In genomic region chr16:28208131-28208530, GRCh38 we compare ENCODE assay signal across 14 cellular contexts. TPM values are rescaled to one million over a fixed set of nuclear protein-coding genes. Genes with fewer than 3 reads are reported as not detected.
DNase-seq lines count a peak whose midpoint lies in the region; ATAC-seq and TF ChIP-seq lines count a peak whose summit lies in the region.
"Had no signal": no experiment of that assay in that cellular context is flagged by ENCODE, and none has a peak within 500 bp of the region (broad histone marks: within the 10 kb centered on the region; RNA-seq: fewer than 3 reads in every experiment).

No MANE protein-coding gene starts in this region.

- peaks cover 22% of the 10 kb centered on the region; the same call in 1 of the 2 replicates for H4K20me1 ChIP-seq in DOHH2 (ENCODE audit: control insufficient read depth, insufficient read depth, low read depth, low read length)

- H3K4me3 ChIP-seq in DOHH2 (ENCODE audit: low read length) = no peak overlapping the region
- no peak overlapping the region for H3K4me3 ChIP-seq in heart right ventricle

- no peak for DNase-seq in activated CD4-positive, alpha-beta T cell treated with anti-CD3 and anti-CD28 coated beads for 36 hours
- no peak for DNase-seq in activated CD4-positive, alpha-beta T cell treated with anti-CD3 and anti-CD28 coated beads for 48 hours
- no peak for DNase-seq in activated T-helper 1 cell treated with anti-CD3 and anti-CD28 coated beads, Interleukin-12 subunit alpha, Interleukin-12 subunit beta, Interleukin-2, Interleukin-4 antibody, amounts not matched to agents 30 ng/mL and 10 ng/mL and 1 ng/mL, durations not matched to agents 14 hours and 24 hours and 36 hours (ENCODE audit: low spot score)
- DNase-seq in naive thymus-derived CD8-positive, alpha-beta T cell = no peak
- DNase-seq in heart right ventricle = no peak
- DNase-seq: amniotic stem cell; EL; NCI-H1048; NCI-H82; stimulated activated naive CD4-positive, alpha-beta T cell had no signal

- POLR2A ChIA-PET in activated CD4-positive, alpha-beta T cell treated with anti-CD3 and anti-CD28 coated beads for 36 hours (lab: Charles Lee) = interaction anchor here (1.0 to 5.0 kb wide), 2 partner anchors 15 to 61 kb away, joined by 3 to 36 read pairs; no protein-coding TSS in a partner anchor
- POLR2A ChIA-PET in naive thymus-derived CD8-positive, alpha-beta T cell (lab: Charles Lee) = interaction anchor here (1.0 to 8.6 kb wide), 7 partner anchors 10 to 69 kb away, joined by 3 to 133 read pairs (median 32); no protein-coding TSS in a partner anchor

- TF ChIP-seq CTCF in DOHH2 (IDR thresholded peaks at IDR 0.05; ENCODE audit: low read depth, low read length, poor library complexity, severe bottlenecking) = no peak
- TF ChIP-seq CTCF in heart right ventricle (IDR thresholded peaks at IDR 0.05) = no peak

- H3K79me2 ChIP-seq in DOHH2 (ENCODE audit: control insufficient read depth, low read length) = peaks cover 85% of the 10 kb centered on the region

- peaks cover 38% of the 10 kb centered on the region for H3K36me3 Mint-ChIP-seq in activated CD4-positive, alpha-beta T cell treated with anti-CD3 and anti-CD28 coated beads for 36 hours (ENCODE audit: low read depth)
- peaks cover 23% of the 10 kb centered on the region for H3K36me3 Mint-ChIP-seq in activated T-helper 1 cell treated with anti-CD3 and anti-CD28 coated beads, Interleukin-12 subunit alpha, Interleukin-12 subunit beta, Interleukin-2, Interleukin-4 antibody, amounts not matched to agents 30 ng/mL and 10 ng/mL and 1 ng/mL, durations not matched to agents 14 hours and 24 hours and 36 hours (ENCODE audit: low read depth)
- peaks cover 5 to 27% (median 8%) of the 10 kb centered on the region in 3 donors for H3K36me3 Mint-ChIP-seq in naive thymus-derived CD8-positive, alpha-beta T cell

- WGBS in heart right ventricle, 2 donors = 98 to 100% methylated on average over 4 of the region's 4 CpGs

- H3K27me3 ChIP-seq in DOHH2 (ENCODE audit: control insufficient read depth, low read length) (no peaks in the 10 kb centered on the region), heart right ventricle (no peaks in the 10 kb centered on the region)

- H3K9me2 ChIP-seq in DOHH2 (replicated peaks; ENCODE audit: control insufficient read depth, low read length) = no peaks in the 10 kb centered on the region

- H3K9me3 Mint-ChIP-seq in activated CD4-positive, alpha-beta T cell treated with anti-CD3 and anti-CD28 coated beads for 36 hours (ENCODE audit: low read depth) = peaks cover 2% of the 10 kb centered on the region
- no peaks in the 10 kb centered on the region for H3K9me3 Mint-ChIP-seq in activated T-helper 1 cell treated with anti-CD3 and anti-CD28 coated beads, Interleukin-12 subunit alpha, Interleukin-12 subunit beta, Interleukin-2, Interleukin-4 antibody, amounts not matched to agents 30 ng/mL and 10 ng/mL and 1 ng/mL, durations not matched to agents 14 hours and 24 hours and 36 hours
- H3K9me3 Mint-ChIP-seq in naive thymus-derived CD8-positive, alpha-beta T cell = peaks cover 0 to 9% (median 1%) of the 10 kb centered on the region in 9 donors

- peak overlapping the region; percentile 93; the same call in 1 of the 2 replicates for H3K4me2 ChIP-seq in DOHH2 (ENCODE audit: low read length)

- peaks cover 34% of the 10 kb centered on the region for H3K4me1 Mint-ChIP-seq in activated CD4-positive, alpha-beta T cell treated with anti-CD3 and anti-CD28 coated beads for 36 hours
- H3K4me1 Mint-ChIP-seq in activated T-helper 1 cell treated with anti-CD3 and anti-CD28 coated beads, Interleukin-12 subunit alpha, Interleukin-12 subunit beta, Interleukin-2, Interleukin-4 antibody, amounts not matched to agents 30 ng/mL and 10 ng/mL and 1 ng/mL, durations not matched to agents 14 hours and 24 hours and 36 hours (ENCODE audit: low read depth) = peaks cover 36% of the 10 kb centered on the region
- peaks cover 17 to 49% (median 45%) of the 10 kb centered on the region in 4 donors for H3K4me1 Mint-ChIP-seq in naive thymus-derived CD8-positive, alpha-beta T cell

- no peak for ATAC-seq in activated CD4-positive, alpha-beta T cell treated with anti-CD3 and anti-CD28 coated beads for 36 hours
- no peak for ATAC-seq in naive thymus-derived CD8-positive, alpha-beta T cell
- ATAC-seq in GM21390 (IDR thresholded peaks at IDR 0.05; ENCODE audit: unreplicated experiment) (no peak), heart right ventricle (no peak), GM18867 (IDR thresholded peaks at IDR 0.05; ENCODE audit: unreplicated experiment) (no peak)
- ATAC-seq: left lobe of liver had no signal

- CTCF ChIA-PET in activated CD4-positive, alpha-beta T cell treated with anti-CD3 and anti-CD28 coated beads for 36 hours (lab: Charles Lee) = interaction anchor here (0.8 to 1.6 kb wide), 4 partner anchors 17 to 58 kb away, joined by 3 to 6 read pairs (median 3); no protein-coding TSS in a partner anchor

- H3K4me1 ChIP-seq in DOHH2 (ENCODE audit: control insufficient read depth, low read length) (peaks cover 47% of the 10 kb centered on the region), heart right ventricle (peaks cover 3 to 79% (median 29%) of the 10 kb centered on the region in 9 donors)

- intact Hi-C loops in activated CD4-positive, alpha-beta T cell treated with anti-CD3 and anti-CD28 coated beads for 36 hours (cut with DNase I, micrococcal nuclease) = no loop called here
- intact Hi-C loops in activated T-helper 1 cell treated with anti-CD3 and anti-CD28 coated beads, Interleukin-12 subunit alpha, Interleukin-12 subunit beta, Interleukin-2, Interleukin-4 antibody, amounts not matched to agents 30 ng/mL and 10 ng/mL and 1 ng/mL, durations not matched to agents 14 hours and 24 hours and 36 hours (cut with micrococcal nuclease) = no loop called here
- intact Hi-C loops in heart right ventricle (cut with DNase I) = no loop called here

- H3K27ac Mint-ChIP-seq in activated CD4-positive, alpha-beta T cell treated with anti-CD3 and anti-CD28 coated beads for 36 hours = peak overlapping the region; percentile 33
- peak overlapping the region; percentile 61 for H3K27ac Mint-ChIP-seq in activated T-helper 1 cell treated with anti-CD3 and anti-CD28 coated beads, Interleukin-12 subunit alpha, Interleukin-12 subunit beta, Interleukin-2, Interleukin-4 antibody, amounts not matched to agents 30 ng/mL and 10 ng/mL and 1 ng/mL, durations not matched to agents 14 hours and 24 hours and 36 hours
- H3K27ac Mint-ChIP-seq in naive thymus-derived CD8-positive, alpha-beta T cell = peak overlapping the region in 7 of 10 donors; percentile 26 to 91 (median 72)

- H3K27ac ChIP-seq in DOHH2 (ENCODE audit: low read depth, low read length) (no peak overlapping the region), heart right ventricle (peak overlapping the region in 1 of 10 donors; percentile 96)

- H3K27me3 Mint-ChIP-seq in activated CD4-positive, alpha-beta T cell treated with anti-CD3 and anti-CD28 coated beads for 36 hours = no peaks in the 10 kb centered on the region
- no peaks in the 10 kb centered on the region for H3K27me3 Mint-ChIP-seq in activated T-helper 1 cell treated with anti-CD3 and anti-CD28 coated beads, Interleukin-12 subunit alpha, Interleukin-12 subunit beta, Interleukin-2, Interleukin-4 antibody, amounts not matched to agents 30 ng/mL and 10 ng/mL and 1 ng/mL, durations not matched to agents 14 hours and 24 hours and 36 hours (ENCODE audit: insufficient read depth)
- no peaks in the 10 kb centered on the region for H3K27me3 Mint-ChIP-seq in naive thymus-derived CD8-positive, alpha-beta T cell

- H3K36me3 ChIP-seq in DOHH2 (ENCODE audit: control insufficient read depth, low read length) (peaks cover 75% of the 10 kb centered on the region), heart right ventricle (peaks cover 0 to 66% (median 10%) of the 10 kb centered on the region in 9 donors)

- no peaks in the 10 kb centered on the region for H3K9me3 ChIP-seq in DOHH2 (ENCODE audit: control insufficient read depth, insufficient read depth, low read length)
- H3K9me3 ChIP-seq in heart right ventricle = no peaks in the 10 kb centered on the region

- H3K4me3 Mint-ChIP-seq in activated CD4-positive, alpha-beta T cell treated with anti-CD3 and anti-CD28 coated beads for 36 hours = no peak overlapping the region
- H3K4me3 Mint-ChIP-seq in activated T-helper 1 cell treated with anti-CD3 and anti-CD28 coated beads, Interleukin-12 subunit alpha, Interleukin-12 subunit beta, Interleukin-2, Interleukin-4 antibody, amounts not matched to agents 30 ng/mL and 10 ng/mL and 1 ng/mL, durations not matched to agents 14 hours and 24 hours and 36 hours = no peak overlapping the region
- peak overlapping the region; percentile 71 to 97 (median 85) for H3K4me3 Mint-ChIP-seq in naive thymus-derived CD8-positive, alpha-beta T cell

- no peaks in the 10 kb centered on the region for H3F3A ChIP-seq in DOHH2 (ENCODE audit: control insufficient read depth, insufficient read depth)

RNA-seq across cellular contexts. Expression of gene XPO6, which starts 3.6 kb away (rescaled TPM):
- total RNA-seq in activated CD4-positive, alpha-beta T cell treated with anti-CD3 and anti-CD28 coated beads for 36 hours = 100 to 1,000 TPM; 241 to 368 TPM
- total RNA-seq in activated T-helper 1 cell treated with anti-CD3 and anti-CD28 coated beads, Interleukin-12 subunit alpha, Interleukin-12 subunit beta, Interleukin-2, Interleukin-4 antibody, amounts not matched to agents 30 ng/mL and 10 ng/mL and 1 ng/mL, durations not matched to agents 14 hours and 24 hours and 36 hours = 213 and 225 TPM in 2 replicates
- total RNA-seq in naive thymus-derived CD8-positive, alpha-beta T cell = 100 to 1,000 TPM; 445 to 470 TPM
- polyA plus RNA-seq in naive thymus-derived CD8-positive, alpha-beta T cell = 100 to 1,000 TPM in 1 of 3 donors, 10 to 100 TPM in 2; 90.2 to 109 (median 96.4) TPM
- 10 to 100 TPM; 22.1 to 41.8 (median 28.9) TPM for total RNA-seq in heart right ventricle
- 10 to 100 TPM; 34.1 to 36.3 TPM for polyA plus RNA-seq in heart right ventricle

Comparison
In these comparisons a context has a peak if more than half of its experiments do, and no peak if none do; other contexts are left out.
1. H3K4me3 Mint-ChIP-seq: peak in naive thymus-derived CD8-positive, alpha-beta T cell (10 of 10); none in activated CD4-positive, alpha-beta T cell treated with anti-CD3 and anti-CD28 coated beads for 36 hours (single experiment) and activated T-helper 1 cell treated with anti-CD3 and anti-CD28 coated beads, Interleukin-12 subunit alpha, Interleukin-12 subunit beta, Interleukin-2, Interleukin-4 antibody, amounts not matched to agents 30 ng/mL and 10 ng/mL and 1 ng/mL, durations not matched to agents 14 hours and 24 hours and 36 hours (single experiment).
2. Peak in every context shown above with its lines, with median percentiles within 50 percentile points of each other: H3K27ac Mint-ChIP-seq.